In genomic region chr4:168629561-168629960, GRCh38 we compare ENCODE assay signal across 13 cellular contexts.
"Had no signal": no experiment of that assay in that cellular context is flagged by ENCODE, and none has a peak within 500 bp of the region (broad histone marks: within the 10 kb centered on the region; RNA-seq: fewer than 3 reads in every experiment).

No MANE protein-coding gene starts in this region.

- H3K9me3 ChIP-seq: esophagus squamous epithelium, heart right ventricle, mucosa of descending colon, ovary, transverse colon had no signal

- H3K36me3 ChIP-seq: esophagus squamous epithelium, heart right ventricle, ovary, transverse colon had no signal

- DNase-seq: amygdala, esophagus squamous epithelium, foreskin fibroblast, heart right ventricle, mammary epithelial cell, mucosa of descending colon, ovary, transverse colon had no signal

- H3K4me3 ChIP-seq: esophagus squamous epithelium, heart right ventricle, mucosa of descending colon, ovary, skin epidermis, transverse colon had no signal

- H3K27ac ChIP-seq: esophagus squamous epithelium, ovary, transverse colon had no signal

- H3K27me3 ChIP-seq: ovary had no signal

- ATAC-seq: activated naive CD4-positive, alpha-beta T cell treated with anti-CD3 and anti-CD28 coated beads, Interleukin-2, amount 50 U/mL, for 72 hours; heart right ventricle; left lobe of liver; mucosa of descending colon; natural killer cell treated with Interleukin-12 subunit alpha and Interleukin-12 subunit beta and Interleukin-15 and Interleukin-18, amount 100 ng/mL, for 72 hours; stimulated activated effector memory CD8-positive, alpha-beta T cell treated with anti-CD3 and anti-CD28 coated beads, Interleukin-12 subunit alpha, Interleukin-12 subunit beta, amount 100 ng/mL, for 72 hours had no signal
